In the genomic region with DNA sequence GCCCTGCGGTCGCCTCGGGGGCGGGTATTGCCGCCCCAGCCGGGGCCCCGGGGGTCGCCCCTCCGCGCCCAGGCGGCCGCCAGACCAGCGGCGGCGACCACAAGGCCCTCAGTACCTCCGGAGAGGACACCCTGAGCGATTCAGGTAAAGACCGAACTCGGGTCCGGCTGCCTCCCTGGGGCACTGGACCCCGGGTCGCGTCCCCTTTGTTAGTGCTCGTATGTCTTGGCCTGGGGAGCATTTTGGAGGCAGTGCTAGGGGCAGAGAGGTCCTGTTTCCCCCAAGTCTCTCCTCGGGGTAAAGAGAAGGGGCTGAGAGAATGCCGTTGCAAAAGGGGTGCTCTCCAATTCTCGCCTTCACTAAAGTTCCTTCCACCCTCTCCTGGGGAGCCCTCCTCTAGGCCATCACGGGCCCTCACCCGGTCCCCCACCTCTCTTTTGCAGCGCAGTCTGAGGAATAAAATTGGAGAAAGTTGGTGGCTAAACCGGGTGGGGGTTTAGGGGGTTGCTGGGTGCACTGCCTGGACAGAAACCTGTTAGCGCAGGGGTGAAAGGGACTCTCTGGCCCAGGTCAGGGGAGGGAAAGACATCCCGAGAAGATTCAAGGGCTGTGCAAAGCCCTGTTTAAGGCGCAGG, we compare ENCODE assay signal across 8 cellular contexts. TPM values are rescaled to one million over a fixed set of nuclear protein-coding genes. Genes with fewer than 3 reads are reported as not detected.
DNase-seq lines count a peak whose midpoint lies in the region; ATAC-seq and TF ChIP-seq lines count a peak whose summit lies in the region.
"Had no signal": no experiment of that assay in that cellular context is flagged by ENCODE, and none has a peak within 500 bp of the region (broad histone marks: within the 10 kb centered on the region; RNA-seq: fewer than 3 reads in every experiment).

No MANE protein-coding gene starts in this region.

- no peaks in the 10 kb centered on the region for H3K36me3 Mint-ChIP-seq in activated T-cell treated with anti-CD3 and anti-CD28 coated beads, Interleukin-2, amount 50 U/mL, for 72 hours (ENCODE audit: insufficient read depth in 2 of 2)

- H3K4me3 ChIP-seq in H7 (ENCODE audit: insufficient read depth, low read depth, low read length) (peak overlapping the region; percentile 95), lung (peak overlapping the region; percentile 55)

- peaks cover 7 to 19% of the 10 kb centered on the region in 2 donors for H3K4me1 ChIP-seq in lung (ENCODE audit: control insufficient read depth in 2 of 2, insufficient read depth in 2 of 2, low read length in 2 of 2)

- H3K4me3 Mint-ChIP-seq in activated T-cell treated with anti-CD3 and anti-CD28 coated beads, Interleukin-2, amount 50 U/mL, for 72 hours = peak overlapping the region; percentile 34 to 56
- peak overlapping the region; percentile 40 to 53 for H3K4me3 Mint-ChIP-seq in stimulated activated naive CD8-positive, alpha-beta T cell treated with anti-CD3 and anti-CD28 coated beads, Interleukin-15, amount 100 ng/mL, for 72 hours

- H3K27ac ChIP-seq in lung (ENCODE audit: low read depth in 1 of 2, low read length in 1 of 2) = no peak overlapping the region

- peak in 1 of 2 donors; percentile 10 for ATAC-seq in activated T-cell treated with anti-CD3 and anti-CD28 coated beads, Interleukin-2, amount 50 U/mL, for 72 hours (replicated peaks in 1 of 2)
- ATAC-seq in lung (ENCODE audit: insufficient read depth, low FRiP score) = no peak
- ATAC-seq in stimulated activated naive CD8-positive, alpha-beta T cell treated with anti-CD3 and anti-CD28 coated beads, Interleukin-15, amount 100 ng/mL, for 72 hours = peak; percentile 11
- ATAC-seq in HG02970 (IDR thresholded peaks at IDR 0.05; ENCODE audit: low FRiP score, unreplicated experiment) = no peak

- H3K27me3 ChIP-seq in H7 (ENCODE audit: control insufficient read depth, insufficient read depth, low read length) = no peaks in the 10 kb centered on the region
- H3K27me3 ChIP-seq in lung (ENCODE audit: control insufficient read depth, insufficient read depth) = no peaks in the 10 kb centered on the region

- 8 to 9% methylated on average over 28 to 34 of the region's 34 CpGs for WGBS in lung, 2 donors

- no peaks in the 10 kb centered on the region for H3K9me3 ChIP-seq in lung (ENCODE audit: control insufficient read depth in 2 of 2, insufficient read depth in 1 of 2, low read length in 1 of 2)

- DNase-seq in H7 (peak; percentile 69), lung (ENCODE audit: low spot score) (no peak), HUDEP-2 (lab: John Stamatoyannopoulos, UW; ENCODE audit: unreplicated experiment in 76 of 76) (no peak), NCI-H748 treated with DMSO at 0.1 percent for 48 hours (lab: John Stamatoyannopoulos, UW) (no peak)
- DNase-seq in activated T-cell treated with anti-CD3 and anti-CD28 coated beads, Interleukin-2, amount 50 U/mL, for 72 hours = no peak
- peak in 1 of 2 donors; percentile 5 for DNase-seq in stimulated activated naive CD8-positive, alpha-beta T cell treated with anti-CD3 and anti-CD28 coated beads, Interleukin-15, amount 100 ng/mL, for 72 hours

- no peak for TF ChIP-seq CTCF in lung (IDR thresholded peaks at IDR 0.05; ENCODE audit: control extremely low read depth, extremely low read depth)

- peaks cover 51% of the 10 kb centered on the region for H3K27me3 Mint-ChIP-seq in activated T-cell treated with anti-CD3 and anti-CD28 coated beads, Interleukin-2, amount 50 U/mL, for 72 hours (ENCODE audit: low read depth)
- peaks cover 76% of the 10 kb centered on the region for H3K27me3 Mint-ChIP-seq in stimulated activated naive CD8-positive, alpha-beta T cell treated with anti-CD3 and anti-CD28 coated beads, Interleukin-15, amount 100 ng/mL, for 72 hours

- no peak overlapping the region for H3K27ac Mint-ChIP-seq in activated T-cell treated with anti-CD3 and anti-CD28 coated beads, Interleukin-2, amount 50 U/mL, for 72 hours
- peak overlapping the region in 1 of 2 donors; percentile 59 for H3K27ac Mint-ChIP-seq in stimulated activated naive CD8-positive, alpha-beta T cell treated with anti-CD3 and anti-CD28 coated beads, Interleukin-15, amount 100 ng/mL, for 72 hours

- H3K9me3 Mint-ChIP-seq in activated T-cell treated with anti-CD3 and anti-CD28 coated beads, Interleukin-2, amount 50 U/mL, for 72 hours = no peaks in the 10 kb centered on the region
- no peaks in the 10 kb centered on the region for H3K9me3 Mint-ChIP-seq in stimulated activated naive CD8-positive, alpha-beta T cell treated with anti-CD3 and anti-CD28 coated beads, Interleukin-15, amount 100 ng/mL, for 72 hours

- H3K4me1 Mint-ChIP-seq in activated T-cell treated with anti-CD3 and anti-CD28 coated beads, Interleukin-2, amount 50 U/mL, for 72 hours (ENCODE audit: low read depth) = peaks cover 29% of the 10 kb centered on the region
- H3K4me1 Mint-ChIP-seq in stimulated activated naive CD8-positive, alpha-beta T cell treated with anti-CD3 and anti-CD28 coated beads, Interleukin-15, amount 100 ng/mL, for 72 hours = peaks cover 43% of the 10 kb centered on the region

- peaks cover 12% of the 10 kb centered on the region for H3K36me3 ChIP-seq in H7 (replicated peaks; ENCODE audit: control insufficient read depth, insufficient read depth, low read length)
- H3K36me3 ChIP-seq in lung (ENCODE audit: control insufficient read depth in 2 of 2, insufficient read depth in 2 of 2, low read length in 2 of 2) = no peaks in the 10 kb centered on the region

RNA-seq across cellular contexts. Expression of gene MYCN, which starts 2.5 kb away (rescaled TPM):
- total RNA-seq in H7 (2014; rRNA removed; shearing (Covaris generic)) = 48.4 and 49.9 TPM in 2 replicates
- total RNA-seq in activated T-cell treated with anti-CD3 and anti-CD28 coated beads, Interleukin-2, amount 50 U/mL, for 72 hours = under 1 TPM in 1 of 2 donors, not detected in 1; 0.12 TPM
- 1 to 10 TPM in 1 of 2 donors, under 1 TPM in 1; 0.49 to 5.2 TPM for total RNA-seq in lung
- under 1 TPM; 0.16 to 0.23 TPM for polyA plus RNA-seq in lung
- total RNA-seq: MCF 10A had no signal
